ENCODE assay signal across 2 cellular contexts in the genomic region with DNA sequence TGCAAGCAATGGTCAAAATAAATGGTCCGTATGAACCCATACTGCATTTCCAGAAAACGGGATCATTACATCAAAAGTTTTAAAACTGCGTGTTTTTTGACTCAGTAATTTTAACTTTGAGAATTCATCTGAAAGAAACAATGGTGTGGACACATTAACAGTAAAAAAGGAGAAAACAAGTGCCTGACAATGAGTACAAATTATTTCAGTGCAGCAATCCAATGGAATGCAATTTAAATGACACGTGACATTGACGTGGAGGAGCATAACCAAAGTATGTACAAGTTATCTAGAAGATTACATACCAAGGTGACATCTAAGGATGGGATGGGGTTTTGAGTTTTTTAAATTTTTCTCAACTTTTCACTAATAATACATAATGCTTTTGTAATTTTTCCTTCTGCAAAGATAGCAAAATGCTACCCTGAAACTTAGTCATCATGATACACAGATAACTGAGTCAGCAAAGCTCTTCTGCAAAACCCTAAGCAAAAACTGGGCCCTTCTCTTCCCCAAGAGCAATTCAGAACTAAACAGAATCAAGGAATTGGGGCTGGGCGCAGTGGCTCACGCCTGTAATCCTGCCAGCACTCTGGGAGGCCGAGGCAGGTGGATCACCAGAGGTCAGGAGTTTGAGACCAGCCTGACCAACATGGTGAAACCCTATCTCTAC.
A peak's percentile ranks its signal among the peaks of the same experiment; 100 is the strongest.
TF ChIP-seq lines count a peak whose summit lies in the region.

No MANE protein-coding gene starts in this region.

TF ChIP-seq in IMR-90, 13 proteins besides CTCF, POLR2A, EP300 and RAD21:
- no peak for TF ChIP-seq RFX5 (IDR thresholded peaks at IDR 0.05; ENCODE audit: low read depth, low read length)
- no peak for TF ChIP-seq SMC3 (IDR thresholded peaks at IDR 0.05; ENCODE audit: low read depth, low read length)
- no peak for TF ChIP-seq CHD1 (IDR thresholded peaks at IDR 0.05; ENCODE audit: low read depth, low read length)
- peak; percentile 87 for TF ChIP-seq MAFK (IDR thresholded peaks at IDR 0.05; ENCODE audit: low read depth, low read length)
- TF ChIP-seq MAZ (IDR thresholded peaks at IDR 0.05; ENCODE audit: borderline replicate concordance, low read depth, low read length) = no peak
TF ChIP-seq in IMR-90: peak in this region for 1.

TF ChIP-seq in K562, 482 proteins besides CTCF, POLR2A, EP300 and RAD21:
- TF ChIP-seq, protein P1, sequence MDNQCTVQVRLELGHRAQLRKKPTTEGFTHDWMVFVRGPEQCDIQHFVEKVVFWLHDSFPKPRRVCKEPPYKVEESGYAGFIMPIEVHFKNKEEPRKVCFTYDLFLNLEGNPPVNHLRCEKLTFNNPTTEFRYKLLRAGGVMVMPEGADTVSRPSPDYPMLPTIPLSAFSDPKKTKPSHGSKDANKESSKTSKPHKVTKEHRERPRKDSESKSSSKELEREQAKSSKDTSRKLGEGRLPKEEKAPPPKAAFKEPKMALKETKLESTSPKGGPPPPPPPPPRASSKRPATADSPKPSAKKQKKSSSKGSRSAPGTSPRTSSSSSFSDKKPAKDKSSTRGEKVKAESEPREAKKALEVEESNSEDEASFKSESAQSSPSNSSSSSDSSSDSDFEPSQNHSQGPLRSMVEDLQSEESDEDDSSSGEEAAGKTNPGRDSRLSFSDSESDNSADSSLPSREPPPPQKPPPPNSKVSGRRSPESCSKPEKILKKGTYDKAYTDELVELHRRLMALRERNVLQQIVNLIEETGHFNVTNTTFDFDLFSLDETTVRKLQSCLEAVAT (IDR thresholded peaks at IDR 0.05) = no peak
- peak; percentile 61; the same call in 1 of the 2 replicates for TF ChIP-seq MAFK (IDR thresholded peaks at IDR 0.05; ENCODE audit: low read length)
- TF ChIP-seq FOXJ2 (tag; IDR thresholded peaks at IDR 0.05) = no peak
- no peak for TF ChIP-seq CC2D1A (IDR thresholded peaks at IDR 0.05)
- no peak for TF ChIP-seq ETV5 (CRISPR knock-in tag; IDR thresholded peaks at IDR 0.05; ENCODE audit: low read depth)
- TF ChIP-seq, protein P2, sequence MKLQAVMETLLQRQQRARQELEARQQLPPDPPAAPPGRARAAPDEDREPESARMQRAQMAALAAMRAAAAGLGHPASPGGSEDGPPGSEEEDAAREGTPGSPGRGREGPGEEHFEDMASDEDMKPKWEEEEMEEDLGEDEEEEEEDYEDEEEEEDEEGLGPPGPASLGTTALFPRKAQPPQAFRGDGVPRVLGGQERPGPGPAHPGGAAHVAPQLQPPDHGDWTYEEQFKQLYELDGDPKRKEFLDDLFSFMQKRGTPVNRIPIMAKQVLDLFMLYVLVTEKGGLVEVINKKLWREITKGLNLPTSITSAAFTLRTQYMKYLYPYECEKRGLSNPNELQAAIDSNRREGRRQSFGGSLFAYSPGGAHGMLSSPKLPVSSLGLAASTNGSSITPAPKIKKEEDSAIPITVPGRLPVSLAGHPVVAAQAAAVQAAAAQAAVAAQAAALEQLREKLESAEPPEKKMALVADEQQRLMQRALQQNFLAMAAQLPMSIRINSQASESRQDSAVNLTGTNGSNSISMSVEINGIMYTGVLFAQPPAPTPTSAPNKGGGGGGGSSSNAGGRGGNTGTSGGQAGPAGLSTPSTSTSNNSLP (IDR thresholded peaks at IDR 0.05; ENCODE audit: borderline replicate concordance, low read depth, low read length) = no peak
- TF ChIP-seq KLF10 (CRISPR knock-in tag; IDR thresholded peaks at IDR 0.05) = no peak
- TF ChIP-seq, protein P3, sequence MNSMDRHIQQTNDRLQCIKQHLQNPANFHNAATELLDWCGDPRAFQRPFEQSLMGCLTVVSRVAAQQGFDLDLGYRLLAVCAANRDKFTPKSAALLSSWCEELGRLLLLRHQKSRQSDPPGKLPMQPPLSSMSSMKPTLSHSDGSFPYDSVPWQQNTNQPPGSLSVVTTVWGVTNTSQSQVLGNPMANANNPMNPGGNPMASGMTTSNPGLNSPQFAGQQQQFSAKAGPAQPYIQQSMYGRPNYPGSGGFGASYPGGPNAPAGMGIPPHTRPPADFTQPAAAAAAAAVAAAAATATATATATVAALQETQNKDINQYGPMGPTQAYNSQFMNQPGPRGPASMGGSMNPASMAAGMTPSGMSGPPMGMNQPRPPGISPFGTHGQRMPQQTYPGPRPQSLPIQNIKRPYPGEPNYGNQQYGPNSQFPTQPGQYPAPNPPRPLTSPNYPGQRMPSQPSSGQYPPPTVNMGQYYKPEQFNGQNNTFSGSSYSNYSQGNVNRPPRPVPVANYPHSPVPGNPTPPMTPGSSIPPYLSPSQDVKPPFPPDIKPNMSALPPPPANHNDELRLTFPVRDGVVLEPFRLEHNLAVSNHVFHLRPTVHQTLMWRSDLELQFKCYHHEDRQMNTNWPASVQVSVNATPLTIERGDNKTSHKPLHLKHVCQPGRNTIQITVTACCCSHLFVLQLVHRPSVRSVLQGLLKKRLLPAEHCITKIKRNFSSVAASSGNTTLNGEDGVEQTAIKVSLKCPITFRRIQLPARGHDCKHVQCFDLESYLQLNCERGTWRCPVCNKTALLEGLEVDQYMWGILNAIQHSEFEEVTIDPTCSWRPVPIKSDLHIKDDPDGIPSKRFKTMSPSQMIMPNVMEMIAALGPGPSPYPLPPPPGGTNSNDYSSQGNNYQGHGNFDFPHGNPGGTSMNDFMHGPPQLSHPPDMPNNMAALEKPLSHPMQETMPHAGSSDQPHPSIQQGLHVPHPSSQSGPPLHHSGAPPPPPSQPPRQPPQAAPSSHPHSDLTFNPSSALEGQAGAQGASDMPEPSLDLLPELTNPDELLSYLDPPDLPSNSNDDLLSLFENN (IDR thresholded peaks at IDR 0.05; ENCODE audit: low read depth in 2 of 2, low read length in 2 of 2) = no peak
- no peak for TF ChIP-seq ZFX (CRISPR knock-in tag; IDR thresholded peaks at IDR 0.05)
- TF ChIP-seq MAFG (tag; conservative IDR thresholded peaks at IDR 0.05) = peak; percentile 78
- TF ChIP-seq EGR1 (conservative IDR thresholded peaks at IDR 0.05) = no peak
- TF ChIP-seq, protein P4, sequence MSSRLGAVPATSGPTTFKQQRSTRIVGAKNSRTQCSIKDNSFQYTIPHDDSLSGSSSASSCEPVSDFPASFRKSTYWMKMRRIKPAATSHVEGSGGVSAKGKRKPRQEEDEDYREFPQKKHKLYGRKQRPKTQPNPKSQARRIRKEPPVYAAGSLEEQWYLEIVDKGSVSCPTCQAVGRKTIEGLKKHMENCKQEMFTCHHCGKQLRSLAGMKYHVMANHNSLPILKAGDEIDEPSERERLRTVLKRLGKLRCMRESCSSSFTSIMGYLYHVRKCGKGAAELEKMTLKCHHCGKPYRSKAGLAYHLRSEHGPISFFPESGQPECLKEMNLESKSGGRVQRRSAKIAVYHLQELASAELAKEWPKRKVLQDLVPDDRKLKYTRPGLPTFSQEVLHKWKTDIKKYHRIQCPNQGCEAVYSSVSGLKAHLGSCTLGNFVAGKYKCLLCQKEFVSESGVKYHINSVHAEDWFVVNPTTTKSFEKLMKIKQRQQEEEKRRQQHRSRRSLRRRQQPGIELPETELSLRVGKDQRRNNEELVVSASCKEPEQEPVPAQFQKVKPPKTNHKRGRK (tag; IDR thresholded peaks at IDR 0.05) = no peak
- TF ChIP-seq ZNF316 (IDR thresholded peaks at IDR 0.05) = peak; percentile 90
- TF ChIP-seq, protein P5, sequence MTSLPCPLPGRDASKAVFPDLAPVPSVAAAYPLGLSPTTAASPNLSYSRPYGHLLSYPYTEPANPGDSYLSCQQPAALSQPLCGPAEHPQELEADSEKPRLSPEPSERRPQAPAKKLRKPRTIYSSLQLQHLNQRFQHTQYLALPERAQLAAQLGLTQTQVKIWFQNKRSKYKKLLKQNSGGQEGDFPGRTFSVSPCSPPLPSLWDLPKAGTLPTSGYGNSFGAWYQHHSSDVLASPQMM (CRISPR knock-in tag; IDR thresholded peaks at IDR 0.05) = no peak
- TF ChIP-seq, protein P6, sequence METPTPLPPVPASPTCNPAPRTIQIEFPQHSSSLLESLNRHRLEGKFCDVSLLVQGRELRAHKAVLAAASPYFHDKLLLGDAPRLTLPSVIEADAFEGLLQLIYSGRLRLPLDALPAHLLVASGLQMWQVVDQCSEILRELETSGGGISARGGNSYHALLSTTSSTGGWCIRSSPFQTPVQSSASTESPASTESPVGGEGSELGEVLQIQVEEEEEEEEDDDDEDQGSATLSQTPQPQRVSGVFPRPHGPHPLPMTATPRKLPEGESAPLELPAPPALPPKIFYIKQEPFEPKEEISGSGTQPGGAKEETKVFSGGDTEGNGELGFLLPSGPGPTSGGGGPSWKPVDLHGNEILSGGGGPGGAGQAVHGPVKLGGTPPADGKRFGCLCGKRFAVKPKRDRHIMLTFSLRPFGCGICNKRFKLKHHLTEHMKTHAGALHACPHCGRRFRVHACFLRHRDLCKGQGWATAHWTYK (CRISPR knock-in tag; IDR thresholded peaks at IDR 0.05) = no peak
- no peak for TF ChIP-seq KLF16 (IDR thresholded peaks at IDR 0.05)
- peak; percentile 76 for TF ChIP-seq C11orf30 (IDR thresholded peaks at IDR 0.05; ENCODE audit: low read depth)
- TF ChIP-seq, protein P7, sequence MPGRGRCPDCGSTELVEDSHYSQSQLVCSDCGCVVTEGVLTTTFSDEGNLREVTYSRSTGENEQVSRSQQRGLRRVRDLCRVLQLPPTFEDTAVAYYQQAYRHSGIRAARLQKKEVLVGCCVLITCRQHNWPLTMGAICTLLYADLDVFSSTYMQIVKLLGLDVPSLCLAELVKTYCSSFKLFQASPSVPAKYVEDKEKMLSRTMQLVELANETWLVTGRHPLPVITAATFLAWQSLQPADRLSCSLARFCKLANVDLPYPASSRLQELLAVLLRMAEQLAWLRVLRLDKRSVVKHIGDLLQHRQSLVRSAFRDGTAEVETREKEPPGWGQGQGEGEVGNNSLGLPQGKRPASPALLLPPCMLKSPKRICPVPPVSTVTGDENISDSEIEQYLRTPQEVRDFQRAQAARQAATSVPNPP (IDR thresholded peaks at IDR 0.05; ENCODE audit: borderline replicate concordance, insufficient read depth, insufficient read length) = no peak
- TF ChIP-seq PYGO2 (tag; IDR thresholded peaks at IDR 0.05) = no peak
- TF ChIP-seq XRCC5 (IDR thresholded peaks at IDR 0.05; ENCODE audit: low read depth, low read length) = no peak
- TF ChIP-seq ZNF174 (CRISPR knock-in tag; IDR thresholded peaks at IDR 0.05) = no peak
- TF ChIP-seq, protein P8, sequence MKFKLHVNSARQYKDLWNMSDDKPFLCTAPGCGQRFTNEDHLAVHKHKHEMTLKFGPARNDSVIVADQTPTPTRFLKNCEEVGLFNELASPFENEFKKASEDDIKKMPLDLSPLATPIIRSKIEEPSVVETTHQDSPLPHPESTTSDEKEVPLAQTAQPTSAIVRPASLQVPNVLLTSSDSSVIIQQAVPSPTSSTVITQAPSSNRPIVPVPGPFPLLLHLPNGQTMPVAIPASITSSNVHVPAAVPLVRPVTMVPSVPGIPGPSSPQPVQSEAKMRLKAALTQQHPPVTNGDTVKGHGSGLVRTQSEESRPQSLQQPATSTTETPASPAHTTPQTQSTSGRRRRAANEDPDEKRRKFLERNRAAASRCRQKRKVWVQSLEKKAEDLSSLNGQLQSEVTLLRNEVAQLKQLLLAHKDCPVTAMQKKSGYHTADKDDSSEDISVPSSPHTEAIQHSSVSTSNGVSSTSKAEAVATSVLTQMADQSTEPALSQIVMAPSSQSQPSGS (CRISPR knock-in tag; IDR thresholded peaks at IDR 0.05) = no peak
- peak; percentile 62; the same call in 1 of the 2 replicates for TF ChIP-seq MAFF (IDR thresholded peaks at IDR 0.05; ENCODE audit: low read length)
- TF ChIP-seq SETDB1 (IDR thresholded peaks at IDR 0.05; ENCODE audit: low read length) = no peak
- no peak for TF ChIP-seq THRAP3 (IDR thresholded peaks at IDR 0.05; ENCODE audit: borderline replicate concordance)
- TF ChIP-seq CCAR2 (IDR thresholded peaks at IDR 0.05; ENCODE audit: low read depth, low read length) = no peak
- TF ChIP-seq, protein P9, sequence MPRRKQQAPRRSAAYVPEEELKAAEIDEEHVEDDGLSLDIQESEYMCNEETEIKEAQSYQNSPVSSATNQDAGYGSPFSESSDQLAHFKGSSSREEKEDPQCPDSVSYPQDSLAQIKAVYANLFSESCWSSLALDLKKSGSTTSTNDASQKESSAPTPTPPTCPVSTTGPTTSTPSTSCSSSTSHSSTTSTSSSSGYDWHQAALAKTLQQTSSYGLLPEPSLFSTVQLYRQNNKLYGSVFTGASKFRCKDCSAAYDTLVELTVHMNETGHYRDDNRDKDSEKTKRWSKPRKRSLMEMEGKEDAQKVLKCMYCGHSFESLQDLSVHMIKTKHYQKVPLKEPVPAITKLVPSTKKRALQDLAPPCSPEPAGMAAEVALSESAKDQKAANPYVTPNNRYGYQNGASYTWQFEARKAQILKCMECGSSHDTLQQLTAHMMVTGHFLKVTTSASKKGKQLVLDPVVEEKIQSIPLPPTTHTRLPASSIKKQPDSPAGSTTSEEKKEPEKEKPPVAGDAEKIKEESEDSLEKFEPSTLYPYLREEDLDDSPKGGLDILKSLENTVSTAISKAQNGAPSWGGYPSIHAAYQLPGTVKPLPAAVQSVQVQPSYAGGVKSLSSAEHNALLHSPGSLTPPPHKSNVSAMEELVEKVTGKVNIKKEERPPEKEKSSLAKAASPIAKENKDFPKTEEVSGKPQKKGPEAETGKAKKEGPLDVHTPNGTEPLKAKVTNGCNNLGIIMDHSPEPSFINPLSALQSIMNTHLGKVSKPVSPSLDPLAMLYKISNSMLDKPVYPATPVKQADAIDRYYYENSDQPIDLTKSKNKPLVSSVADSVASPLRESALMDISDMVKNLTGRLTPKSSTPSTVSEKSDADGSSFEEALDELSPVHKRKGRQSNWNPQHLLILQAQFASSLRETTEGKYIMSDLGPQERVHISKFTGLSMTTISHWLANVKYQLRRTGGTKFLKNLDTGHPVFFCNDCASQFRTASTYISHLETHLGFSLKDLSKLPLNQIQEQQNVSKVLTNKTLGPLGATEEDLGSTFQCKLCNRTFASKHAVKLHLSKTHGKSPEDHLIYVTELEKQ (CRISPR knock-in tag; IDR thresholded peaks at IDR 0.05) = no peak
- TF ChIP-seq HDAC3 (IDR thresholded peaks at IDR 0.05; ENCODE audit: borderline replicate concordance, partially characterized antibody) = no peak
- TF ChIP-seq, protein P10, sequence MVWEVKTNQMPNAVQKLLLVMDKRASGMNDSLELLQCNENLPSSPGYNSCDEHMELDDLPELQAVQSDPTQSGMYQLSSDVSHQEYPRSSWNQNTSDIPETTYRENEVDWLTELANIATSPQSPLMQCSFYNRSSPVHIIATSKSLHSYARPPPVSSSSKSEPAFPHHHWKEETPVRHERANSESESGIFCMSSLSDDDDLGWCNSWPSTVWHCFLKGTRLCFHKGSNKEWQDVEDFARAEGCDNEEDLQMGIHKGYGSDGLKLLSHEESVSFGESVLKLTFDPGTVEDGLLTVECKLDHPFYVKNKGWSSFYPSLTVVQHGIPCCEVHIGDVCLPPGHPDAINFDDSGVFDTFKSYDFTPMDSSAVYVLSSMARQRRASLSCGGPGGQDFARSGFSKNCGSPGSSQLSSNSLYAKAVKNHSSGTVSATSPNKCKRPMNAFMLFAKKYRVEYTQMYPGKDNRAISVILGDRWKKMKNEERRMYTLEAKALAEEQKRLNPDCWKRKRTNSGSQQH (CRISPR knock-in tag; IDR thresholded peaks at IDR 0.05) = no peak
- TF ChIP-seq KHSRP (IDR thresholded peaks at IDR 0.05) = no peak
